Comparison of ENCODE assay signal across 8 cellular contexts in genomic region chr5:54310433-54311177, GRCh38. TPM values are rescaled to one million over a fixed set of nuclear protein-coding genes. Genes with fewer than 3 reads are reported as not detected.
A peak's percentile ranks its signal among the peaks of the same experiment; 100 is the strongest.
DNase-seq lines count a peak whose midpoint lies in the region; TF ChIP-seq lines count a peak whose summit lies in the region.

ARL15 (minus strand) TSS chr5:54310573.

- peaks cover 17% of the 10 kb centered on the region for H3K27me3 Mint-ChIP-seq in activated naive CD4-positive, alpha-beta T cell treated with anti-CD3 and anti-CD28 coated beads, Interleukin-2, amount 10 ng/mL, durations not matched to agents 7 days and 5 days

- no peak for TF ChIP-seq CTCF in HFF-Myc (IDR thresholded peaks at IDR 0.05; ENCODE audit: low read depth, low read length, missing control alignments)

- H3K27ac Mint-ChIP-seq in activated naive CD4-positive, alpha-beta T cell treated with anti-CD3 and anti-CD28 coated beads, Interleukin-2, amount 10 ng/mL, durations not matched to agents 7 days and 5 days: peak within 1 kb of the TSS; percentile 89

- H3K4me3 ChIP-seq in HFF-Myc (replicated peaks; ENCODE audit: low read depth, low read length): peak within 1 kb of the TSS; percentile 91

- DNase-seq in GM03348 (ENCODE audit: low spot score) (peak; percentile 99), HFF-Myc (ENCODE audit: extremely low read depth, low read depth) (peak; percentile 92), NAMALWA (ENCODE audit: low spot score) (peak; percentile 98), SK-N-DZ (ENCODE audit: low spot score) (peak; percentile 97), germinal center (ENCODE audit: low spot score) (peak; percentile 99), non-pigmented ciliary epithelial cell (ENCODE audit: low read depth) (peak; percentile 85), superior temporal gyrus (ENCODE audit: extremely low spot score) (peak; percentile 98)
- peak; percentile 99 for DNase-seq in activated naive CD4-positive, alpha-beta T cell treated with anti-CD3 and anti-CD28 coated beads, Interleukin-2, amount 10 ng/mL, durations not matched to agents 7 days and 5 days

- H3K9me3 Mint-ChIP-seq in activated naive CD4-positive, alpha-beta T cell treated with anti-CD3 and anti-CD28 coated beads, Interleukin-2, amount 10 ng/mL, durations not matched to agents 7 days and 5 days: no peaks in the 10 kb centered on the region

- H3K4me3 Mint-ChIP-seq in activated naive CD4-positive, alpha-beta T cell treated with anti-CD3 and anti-CD28 coated beads, Interleukin-2, amount 10 ng/mL, durations not matched to agents 7 days and 5 days: peak within 1 kb of the TSS; percentile 86

- no peaks in the 10 kb centered on the region for H3K36me3 Mint-ChIP-seq in activated naive CD4-positive, alpha-beta T cell treated with anti-CD3 and anti-CD28 coated beads, Interleukin-2, amount 10 ng/mL, durations not matched to agents 7 days and 5 days

- CTCF ChIA-PET in activated naive CD4-positive, alpha-beta T cell treated with anti-CD3 and anti-CD28 coated beads, Interleukin-2, amount 10 ng/mL, durations not matched to agents 7 days and 5 days (lab: Charles Lee): interaction anchor here (0.6 to 2.3 kb wide), 9 partner anchors 11 to 179 kb away, joined by 3 to 7 read pairs (median 3); no protein-coding TSS in a partner anchor

- H3K4me1 Mint-ChIP-seq in activated naive CD4-positive, alpha-beta T cell treated with anti-CD3 and anti-CD28 coated beads, Interleukin-2, amount 10 ng/mL, durations not matched to agents 7 days and 5 days: peaks cover 37% of the 10 kb centered on the region

RNA-seq across cellular contexts. Expression of gene ARL15, which starts in this region (rescaled TPM):
- 9.2 and 15.2 TPM in 2 replicates for polyA plus RNA-seq in SK-N-DZ (2014; cell fraction: cytosol; rRNA removed)
- polyA plus RNA-seq in SK-N-DZ (2014; cell fraction: nucleus; rRNA removed): 6.0 and 7.3 TPM in 2 replicates

Comparison
In these comparisons a context has a peak if more than half of its experiments do, and no peak if none do; other contexts are left out.
1. Peak in every context shown above with its lines: DNase-seq and H3K4me3 ChIP-seq.